Comparison of ENCODE assay signal across 8 cellular contexts in genomic region chr12:8243682-8244161, GRCh38. TPM values are rescaled to one million over a fixed set of nuclear protein-coding genes. Genes with fewer than 3 reads are reported as not detected.
A peak's percentile ranks its signal among the peaks of the same experiment; 100 is the strongest.
DNase-seq lines count a peak whose midpoint lies in the region; ATAC-seq and TF ChIP-seq lines count a peak whose summit lies in the region.
"Not testable (repeated sequence)": the region's sequence is repeated elsewhere in the genome, so short reads cannot be mapped to it uniquely, and the experiment has no call there.

No MANE protein-coding gene starts in this region.

- not testable (repeated sequence) for H3K9me3 ChIP-seq in BLaER1; right cardiac atrium (ENCODE audit: control insufficient read depth, low read length)

- H3K27ac ChIP-seq in BLaER1 = peak overlapping the region; percentile 6; the same call in 1 of the 2 replicates
- H3K27ac ChIP-seq in right cardiac atrium (ENCODE audit: low read length) = not testable (repeated sequence)

- H3K4me3 ChIP-seq in BLaER1 (peak overlapping the region; percentile 70), H7 (ENCODE audit: insufficient read depth, low read depth, low read length) (peak overlapping the region; percentile 55), right cardiac atrium (ENCODE audit: low read length) (peak overlapping the region; percentile 47)

- DNase-seq in H7 (peak; percentile 88), NCI-H460 (ENCODE audit: extremely low read depth, low read depth) (peak; percentile 7), right cardiac atrium (peak in 1 of 3 donors; percentile 91)
- DNase-seq in activated CD4-positive, alpha-beta memory T cell treated with anti-CD3 and anti-CD28 coated beads, Interleukin-2, amount 10 ng/mL, durations not matched to agents 7 days and 5 days; chondrocyte (ENCODE audit: low spot score): not testable (repeated sequence)
- peak in 1 of 10 donors; percentile 38 for DNase-seq in naive thymus-derived CD8-positive, alpha-beta T cell
- DNase-seq in stimulated activated naive CD4-positive, alpha-beta T cell treated with Interleukin-2 at 50 U/mL for 16 hours (lab: John Stamatoyannopoulos, UW) = peak; percentile 69

- not testable (repeated sequence) for H3K27me3 ChIP-seq in BLaER1; H7 (ENCODE audit: control insufficient read depth, insufficient read depth, low read length); right cardiac atrium (ENCODE audit: control insufficient read depth, insufficient read depth)

- H3K36me3 ChIP-seq in BLaER1; H7 (replicated peaks; ENCODE audit: control insufficient read depth, insufficient read depth, low read length): not testable (repeated sequence)

- intact Hi-C loops in right cardiac atrium (cut with DNase I) = not testable (repeated sequence)

- WGBS in right cardiac atrium = under 1% methylated on average over 33 of the region's 35 CpGs

- not testable (repeated sequence) for H4K20me1 ChIP-seq in BLaER1

- peak overlapping the region; percentile 67; the same call in 1 of the 2 replicates for H3K9ac ChIP-seq in BLaER1

- not testable (repeated sequence) for TF ChIP-seq CTCF in chondrocyte (IDR thresholded peaks at IDR 0.05)

- not testable (repeated sequence) for H3K36me3 Mint-ChIP-seq in activated CD4-positive, alpha-beta memory T cell treated with anti-CD3 and anti-CD28 coated beads, Interleukin-2, amount 10 ng/mL, durations not matched to agents 7 days and 5 days (ENCODE audit: low read depth); chondrocyte (ENCODE audit: low read depth); naive thymus-derived CD8-positive, alpha-beta T cell

- peak overlapping the region; percentile 89 for H3K4me2 ChIP-seq in BLaER1

- POLR2A ChIA-PET in activated CD4-positive, alpha-beta memory T cell treated with anti-CD3 and anti-CD28 coated beads, Interleukin-2, amount 10 ng/mL, durations not matched to agents 7 days and 5 days (lab: Charles Lee) = interaction anchor here (0.9 to 1.2 kb wide), 2 partner anchors 156 to 217 kb away, joined by 3 to 6 read pairs; no protein-coding TSS in a partner anchor
- POLR2A ChIA-PET in naive thymus-derived CD8-positive, alpha-beta T cell (lab: Charles Lee) = interaction anchor here (0.6 to 1.2 kb wide), 5 partner anchors 155 to 1137 kb away, joined by 3 to 10 read pairs (median 3); no protein-coding TSS in a partner anchor

- peaks cover 11% of the 10 kb centered on the region for H3K27me3 Mint-ChIP-seq in activated CD4-positive, alpha-beta memory T cell treated with anti-CD3 and anti-CD28 coated beads, Interleukin-2, amount 10 ng/mL, durations not matched to agents 7 days and 5 days
- not testable (repeated sequence) for H3K27me3 Mint-ChIP-seq in chondrocyte (ENCODE audit: low read depth); naive thymus-derived CD8-positive, alpha-beta T cell

- CTCF ChIA-PET in activated CD4-positive, alpha-beta memory T cell treated with anti-CD3 and anti-CD28 coated beads, Interleukin-2, amount 10 ng/mL, durations not matched to agents 7 days and 5 days (lab: Charles Lee) = interaction anchor here (1.2 kb wide), 1 partner anchor 12 kb away, joined by 7 read pairs; no protein-coding TSS in a partner anchor

- H3K9me3 Mint-ChIP-seq in activated CD4-positive, alpha-beta memory T cell treated with anti-CD3 and anti-CD28 coated beads, Interleukin-2, amount 10 ng/mL, durations not matched to agents 7 days and 5 days; chondrocyte (ENCODE audit: low read depth); naive thymus-derived CD8-positive, alpha-beta T cell: not testable (repeated sequence)

- H3K4me1 Mint-ChIP-seq in activated CD4-positive, alpha-beta memory T cell treated with anti-CD3 and anti-CD28 coated beads, Interleukin-2, amount 10 ng/mL, durations not matched to agents 7 days and 5 days = peaks cover 12% of the 10 kb centered on the region
- peaks cover 12% of the 10 kb centered on the region for H3K4me1 Mint-ChIP-seq in chondrocyte (ENCODE audit: low read depth)
- peaks cover 3 to 15% (median 12%) of the 10 kb centered on the region in 4 donors for H3K4me1 Mint-ChIP-seq in naive thymus-derived CD8-positive, alpha-beta T cell

- H3K27ac Mint-ChIP-seq in activated CD4-positive, alpha-beta memory T cell treated with anti-CD3 and anti-CD28 coated beads, Interleukin-2, amount 10 ng/mL, durations not matched to agents 7 days and 5 days = peak overlapping the region; percentile 95
- H3K27ac Mint-ChIP-seq in chondrocyte (ENCODE audit: unreplicated experiment) = peak overlapping the region; percentile 85
- peak overlapping the region in 9 of 10 donors; percentile 73 to 99 (median 98) for H3K27ac Mint-ChIP-seq in naive thymus-derived CD8-positive, alpha-beta T cell

- H3K4me1 ChIP-seq in BLaER1; right cardiac atrium (ENCODE audit: control insufficient read depth, insufficient read depth, low read length): not testable (repeated sequence)

- not testable (repeated sequence) for ATAC-seq in right cardiac atrium; naive thymus-derived CD8-positive, alpha-beta T cell

- peak overlapping the region; percentile 92 for H3K4me3 Mint-ChIP-seq in activated CD4-positive, alpha-beta memory T cell treated with anti-CD3 and anti-CD28 coated beads, Interleukin-2, amount 10 ng/mL, durations not matched to agents 7 days and 5 days
- H3K4me3 Mint-ChIP-seq in chondrocyte (ENCODE audit: unreplicated experiment) = peak overlapping the region; percentile 88
- H3K4me3 Mint-ChIP-seq in naive thymus-derived CD8-positive, alpha-beta T cell = peak overlapping the region; percentile 93 to 99 (median 97)

RNA-seq across cellular contexts. Expression of gene FAM90A1, which starts 16.3 kb away (rescaled TPM):
- 2.6 and 4.6 TPM in 2 replicates for total RNA-seq in H7 (2014; rRNA removed; shearing (Covaris generic))
- total RNA-seq in NCI-H460 (2014; rRNA removed; shearing (Covaris generic)) = not detected in 2 replicates
- polyA plus RNA-seq in NCI-H460 (2014; cell fraction: nucleus; rRNA removed) = not detected in 2 replicates
- total RNA-seq in activated CD4-positive, alpha-beta memory T cell treated with anti-CD3 and anti-CD28 coated beads, Interleukin-2, amount 10 ng/mL, durations not matched to agents 7 days and 5 days = under 1 TPM; 0.20 TPM
- total RNA-seq in chondrocyte = not detected in 3 replicates
- total RNA-seq in right cardiac atrium = under 1 TPM in 3 of 4 donors, not detected in 1; 0.15 to 0.51 (median 0.31) TPM
- polyA plus RNA-seq in right cardiac atrium = 0.07 TPM
- not detected for total RNA-seq in naive thymus-derived CD8-positive, alpha-beta T cell
- polyA plus RNA-seq in naive thymus-derived CD8-positive, alpha-beta T cell = under 1 TPM in 1 of 3 donors, not detected in 2; 0.22 TPM
